Comparison of ENCODE assay signal across 25 cellular contexts in the genomic region with DNA sequence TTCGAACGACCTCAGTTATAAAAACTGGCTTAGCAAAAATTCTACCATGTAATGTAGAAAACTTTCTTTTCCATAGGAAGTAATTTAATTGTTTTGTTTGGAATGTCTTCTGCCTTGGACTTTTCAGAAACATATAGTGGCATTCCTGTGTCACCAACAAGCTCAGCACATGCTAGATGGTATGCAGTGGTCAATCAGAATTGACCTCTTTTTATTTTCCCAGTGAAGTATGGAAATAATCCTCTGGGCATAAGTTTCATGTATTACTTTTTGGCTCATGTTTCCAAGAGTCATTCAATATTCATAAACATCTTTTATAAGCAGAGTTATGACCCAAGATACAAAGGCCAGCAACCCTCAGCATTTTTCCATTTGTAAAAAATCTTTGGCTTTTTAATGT. TPM values are rescaled to one million over a fixed set of nuclear protein-coding genes. Genes with fewer than 3 reads are reported as not detected.
DNase-seq lines count a peak whose midpoint lies in the region; ATAC-seq, FAIRE-seq and TF ChIP-seq lines count a peak whose summit lies in the region.
"Had no signal": no experiment of that assay in that cellular context is flagged by ENCODE, and none has a peak within 500 bp of the region (broad histone marks: within the 10 kb centered on the region; RNA-seq: fewer than 3 reads in every experiment).

No MANE protein-coding gene starts in this region.

- in situ Hi-C loops in GM23248 (cut with MboI): no loop called here

- intact Hi-C loops in endothelial cell of umbilical vein (cut with micrococcal nuclease): loop anchor here (5.0 kb wide), 1 partner anchor 170 kb away; no protein-coding TSS in a partner anchor

- FAIRE-seq in endothelial cell of umbilical vein (lab: Jason Lieb, UNC): no peak
- FAIRE-seq: G401.6, GM12892, GM18507, HTR-8/SVneo had no signal

- no peak for DNase-seq in GM23248
- DNase-seq in adipocyte (ENCODE audit: low read depth): peak; percentile 52
- peak; percentile 80 for DNase-seq in endothelial cell of umbilical vein (ENCODE audit: low read depth, low spot score)
- DNase-seq in NCI-H1694 treated with DMSO at 0.1 percent for 48 hours (lab: John Stamatoyannopoulos, UW): no peak
- no peak for DNase-seq in NCI-H2171 (lab: John Stamatoyannopoulos, UW)
- DNase-seq: ACHN; Caco-2; CD4-positive, alpha-beta memory T cell; DMS 273 treated with DMSO at 0.1 percent for 48 hours; DMS79 treated with DMSO at 0.1 percent for 48 hours; KG1; NCI-H1436 treated with DMSO at 0.1 percent for 48 hours; NCI-H2029; NCI-H524; NCI-H774; Peyer's patch had no signal

- no peaks in the 10 kb centered on the region for H3K9me3 ChIP-seq in GM23248 (ENCODE audit: low read depth)
- no peaks in the 10 kb centered on the region for H3K9me3 ChIP-seq in adipocyte (ENCODE audit: control insufficient read depth, low read length)
- no peaks in the 10 kb centered on the region for H3K9me3 ChIP-seq in endothelial cell of umbilical vein (replicated peaks; ENCODE audit: control insufficient read depth, insufficient read depth, low read length)
- H3K9me3 ChIP-seq in skeletal muscle satellite cell (replicated peaks; ENCODE audit: low read length): no peaks in the 10 kb centered on the region
- H3K9me3 ChIP-seq: BLaER1, Caco-2, Peyer's patch had no signal

- no peak for TF ChIP-seq CTCF in endothelial cell of umbilical vein (IDR thresholded peaks at IDR 0.05; ENCODE audit: extremely low read depth in 1 of 2, insufficient read depth in 1 of 2, low read depth in 1 of 2, low read length in 2 of 2)

- H4K20me1 ChIP-seq in GM23248 (ENCODE audit: insufficient read depth) (no peaks in the 10 kb centered on the region), endothelial cell of umbilical vein (replicated peaks; ENCODE audit: control insufficient read depth, extremely low read depth, insufficient read depth, low read length) (no peaks in the 10 kb centered on the region)
- H4K20me1 ChIP-seq: BLaER1 had no signal

- H3K4me3 ChIP-seq in GM23248 (no peak overlapping the region), adipocyte (ENCODE audit: low read length) (no peak overlapping the region), endothelial cell of umbilical vein (replicated peaks in 1 of 3; ENCODE audit: insufficient read depth in 1 of 3, low read depth in 1 of 3, low read length in 3 of 3) (no peak overlapping the region), skeletal muscle satellite cell (ENCODE audit: low read length) (no peak overlapping the region)
- H3K4me3 ChIP-seq: BLaER1, Peyer's patch had no signal

- CTCF ChIA-PET in endothelial cell of umbilical vein (lab: Charles Lee): interaction anchor here (1.0 to 1.1 kb wide), 2 partner anchors 23 to 238 kb away, joined by 3 read pairs; no protein-coding TSS in a partner anchor

- no peaks in the 10 kb centered on the region for H3K9me1 ChIP-seq in endothelial cell of umbilical vein (replicated peaks; ENCODE audit: control insufficient read depth, extremely low read depth, insufficient read depth, low read length)

- dilution Hi-C loops in endothelial cell of umbilical vein (cut with MboI; ENCODE audit: extremely low pct_ligation_motif_present, low sequenced_read_pairs): no loop called here

- H2AFZ ChIP-seq in GM23248 (0 out of 2 replicates have a peak overlapping the region, but pooled peaks have one; percentile 6), endothelial cell of umbilical vein (ENCODE audit: low read depth, low read length) (no peak overlapping the region)

- TF ChIP-seq POLR2A in endothelial cell of umbilical vein (IDR thresholded peaks at IDR 0.05; ENCODE audit: low read depth, low read length): no peak

- H3K9ac ChIP-seq in GM23248 (no peak overlapping the region), adipocyte (ENCODE audit: low read length) (no peak overlapping the region), endothelial cell of umbilical vein (replicated peaks; ENCODE audit: extremely low read depth, insufficient read depth, low read length) (no peak overlapping the region), skeletal muscle satellite cell (ENCODE audit: low read depth, low read length) (peak overlapping the region; percentile 62)
- H3K9ac ChIP-seq: BLaER1 had no signal

- BruUV-seq in endothelial cell of umbilical vein (replicated peaks; lab: Mats Ljungman, UMichigan): no TSS peak

- no peak overlapping the region for H3K27ac ChIP-seq in GM23248
- no peak overlapping the region for H3K27ac ChIP-seq in endothelial cell of umbilical vein (ENCODE audit: insufficient read depth, low read depth, low read length)
- H3K27ac ChIP-seq: BLaER1, HL-60, Peyer's patch had no signal

- ATAC-seq in HG03439 (IDR thresholded peaks at IDR 0.05; ENCODE audit: unreplicated experiment): no peak

- H3F3A ChIP-seq in GM23248 (ENCODE audit: insufficient read depth): no peaks in the 10 kb centered on the region

- H3K36me3 ChIP-seq in GM23248 (ENCODE audit: low read depth) (no peaks in the 10 kb centered on the region), adipocyte (ENCODE audit: control insufficient read depth, insufficient read depth, low read length, severe bottlenecking) (no peaks in the 10 kb centered on the region), endothelial cell of umbilical vein (ENCODE audit: control insufficient read depth in 2 of 2, extremely low read depth in 1 of 2, insufficient read depth in 2 of 2, low read length in 2 of 2) (no peaks in the 10 kb centered on the region), skeletal muscle satellite cell (ENCODE audit: insufficient read depth, low read length) (no peaks in the 10 kb centered on the region)
- H3K36me3 ChIP-seq: BLaER1, Peyer's patch had no signal

- POLR2A ChIA-PET in endothelial cell of umbilical vein (lab: Charles Lee): no interaction called here

- no peaks in the 10 kb centered on the region for H3K27me3 ChIP-seq in GM23248 (replicated peaks; ENCODE audit: insufficient read depth)
- no peaks in the 10 kb centered on the region for H3K27me3 ChIP-seq in adipocyte (replicated peaks; ENCODE audit: control insufficient read depth, insufficient read depth, low read length)
- H3K27me3 ChIP-seq in endothelial cell of umbilical vein (ENCODE audit: control insufficient read depth in 2 of 2, insufficient read depth in 2 of 2, low read length in 2 of 2): no peaks in the 10 kb centered on the region
- H3K27me3 ChIP-seq in skeletal muscle satellite cell (ENCODE audit: control insufficient read depth, insufficient read depth, low read length): no peaks in the 10 kb centered on the region
- H3K27me3 ChIP-seq: BLaER1, Peyer's patch had no signal

- H3K4me2 ChIP-seq in GM23248 (ENCODE audit: unreplicated experiment) (no peak overlapping the region), endothelial cell of umbilical vein (ENCODE audit: insufficient read depth, low read length) (no peak overlapping the region), skeletal muscle satellite cell (ENCODE audit: low read length) (peak overlapping the region; percentile 20)
- H3K4me2 ChIP-seq: BLaER1 had no signal

- peaks cover 22% of the 10 kb centered on the region for H3K4me1 ChIP-seq in GM23248 (ENCODE audit: insufficient read depth)
- H3K4me1 ChIP-seq in adipocyte (ENCODE audit: control insufficient read depth, insufficient read depth, low read length): peaks cover 7% of the 10 kb centered on the region
- no peaks in the 10 kb centered on the region for H3K4me1 ChIP-seq in endothelial cell of umbilical vein (ENCODE audit: control insufficient read depth, extremely low read depth, insufficient read depth, low read length)
- H3K4me1 ChIP-seq in skeletal muscle satellite cell (ENCODE audit: control insufficient read depth, insufficient read depth, low read length): peaks cover 39% of the 10 kb centered on the region
- H3K4me1 ChIP-seq: BLaER1, Caco-2, Peyer's patch had no signal

- H3K9me2 ChIP-seq in GM23248 (ENCODE audit: insufficient read depth): no peaks in the 10 kb centered on the region

- H3K79me2 ChIP-seq in GM23248 (ENCODE audit: insufficient read depth) (no peaks in the 10 kb centered on the region), endothelial cell of umbilical vein (ENCODE audit: control insufficient read depth, insufficient read depth, low read length) (no peaks in the 10 kb centered on the region)

- 66 to 69% methylated on average over 2 of the region's 2 CpGs for whole genome bisulfite sequencing in GM23248 (ENCODE audit: low coverage in 1 of 2, low lambda C conversion rate in 2 of 2, missing lambda C conversion rate in 2 of 2), 2 experiments

TF ChIP-seq in endothelial cell of umbilical vein, 7 proteins besides CTCF, POLR2A, EP300 and RAD21:
- TF ChIP-seq EZH2 (IDR thresholded peaks at IDR 0.05; ENCODE audit: borderline replicate concordance, low read depth, low read length, severe bottlenecking) (no peak), POLR2AphosphoS5 (IDR thresholded peaks at IDR 0.05; ENCODE audit: insufficient read depth, low read depth, low read length) (no peak)

RNA-seq across cellular contexts. Expression of gene NALCN, which starts 33.6 kb away (rescaled TPM):
- total RNA-seq in GM23248 (2014; rRNA removed; shearing (Covaris generic)): 3.6 and 3.9 TPM in 2 replicates
- polyA plus RNA-seq in GM23248 (2016; fragmentation: Nextera tagmentation; extraction: Ambion mirVana): 3.1 and 3.5 TPM in 2 replicates
- 4.4 and 6.8 TPM in 2 replicates for total RNA-seq in endothelial cell of umbilical vein
- 2.2 and 3.3 TPM in 2 replicates for polyA plus RNA-seq in endothelial cell of umbilical vein
- polyA plus RNA-seq in endothelial cell of umbilical vein (2011; cell fraction: cytosol; rRNA removed): 2.4 TPM in 2 replicates
- 3.4 and 3.9 TPM in 2 replicates for polyA plus RNA-seq in endothelial cell of umbilical vein (2011; cell fraction: nucleus; rRNA removed)
- polyA plus RNA-seq in endothelial cell of umbilical vein (2012): 7.0 and 11.0 TPM in 2 replicates
- polyA minus RNA-seq in endothelial cell of umbilical vein: 9.3 and 9.6 TPM in 2 replicates
- polyA minus RNA-seq in endothelial cell of umbilical vein (2011; cell fraction: cytosol; rRNA and poly(A)+ RNA removed): 0.41 TPM
- 12.0 and 18.7 TPM in 2 replicates for polyA minus RNA-seq in endothelial cell of umbilical vein (2011; cell fraction: nucleus; rRNA and poly(A)+ RNA removed)
- total RNA-seq in skeletal muscle satellite cell (2012; rRNA removed): 0.66 and 1.5 TPM in 2 replicates
- total RNA-seq: Caco-2; CD4-positive, alpha-beta memory T cell; OCI-LY7 had no signal
- polyA plus RNA-seq: CD4-positive, alpha-beta memory T cell had no signal

Comparison
In these comparisons a context has a peak if more than half of its experiments do, and no peak if none do; other contexts are left out.
1. DNase-seq: peak in adipocyte (single experiment) and endothelial cell of umbilical vein (single experiment); none in GM23248 (single experiment), NCI-H1694 treated with DMSO at 0.1 percent for 48 hours (single experiment) and NCI-H2171 (single experiment).